ENCODE assay signal across 12 cellular contexts in the genomic region with DNA sequence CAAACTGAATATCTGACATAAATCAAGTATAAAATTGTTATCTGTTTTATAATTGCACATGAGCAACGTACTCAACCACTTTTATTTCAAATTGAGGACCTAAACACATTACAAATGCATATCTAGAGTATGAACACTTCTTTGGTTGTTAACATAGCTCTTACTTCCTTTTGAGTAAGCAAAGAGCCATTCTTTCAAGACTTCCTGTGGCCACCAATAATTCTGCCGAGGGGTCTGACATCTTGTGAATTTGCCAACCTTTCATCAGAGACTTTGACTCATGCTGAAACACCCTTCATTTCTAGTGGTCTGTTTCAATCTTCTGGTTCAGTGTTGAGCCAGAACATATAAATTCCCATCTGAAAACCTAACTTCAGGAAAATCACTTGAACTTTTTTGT. TPM values are rescaled to one million over a fixed set of nuclear protein-coding genes. Genes with fewer than 3 reads are reported as not detected.
DNase-seq lines count a peak whose midpoint lies in the region; ATAC-seq and TF ChIP-seq lines count a peak whose summit lies in the region.
"Had no signal": no experiment of that assay in that cellular context is flagged by ENCODE, and none has a peak within 500 bp of the region (broad histone marks: within the 10 kb centered on the region; RNA-seq: fewer than 3 reads in every experiment).

No MANE protein-coding gene starts in this region.

- H3K27me3 ChIP-seq in gastroesophageal sphincter: no peaks in the 10 kb centered on the region
- H3K27me3 ChIP-seq: right atrium auricular region, suprapubic skin had no signal

- TF ChIP-seq POLR2A in gastroesophageal sphincter (IDR thresholded peaks at IDR 0.05): no peak

- H3K9me3 ChIP-seq in gastroesophageal sphincter: no peaks in the 10 kb centered on the region
- H3K9me3 ChIP-seq: right atrium auricular region, suprapubic skin had no signal

- H3K27ac ChIP-seq in RWPE1 (no peak overlapping the region), gastroesophageal sphincter (no peak overlapping the region)
- H3K27ac ChIP-seq: right atrium auricular region, suprapubic skin had no signal

- CTCF ChIA-PET in RWPE1 (lab: Yijun Ruan, JAX): no interaction called here

- ATAC-seq in gastroesophageal sphincter: no peak
- ATAC-seq: activated naive CD8-positive, alpha-beta T cell treated with anti-CD3 and anti-CD28 coated beads, Interleukin-2, amount 50 U/mL, for 24 hours had no signal

- H3K4me1 ChIP-seq in gastroesophageal sphincter: peaks cover 0 to 4% (median 0%) of the 10 kb centered on the region in 3 donors
- H3K4me1 ChIP-seq: suprapubic skin had no signal

- TF ChIP-seq CTCF in RWPE1 (conservative IDR thresholded peaks at IDR 0.05; ENCODE audit: low read depth): no peak
- TF ChIP-seq CTCF in gastroesophageal sphincter (IDR thresholded peaks at IDR 0.05): no peak

- no peak overlapping the region for H3K4me3 ChIP-seq in gastroesophageal sphincter
- H3K4me3 ChIP-seq: right atrium auricular region, suprapubic skin had no signal

- 32 to 70% methylated on average over 2 of the region's 2 CpGs for WGBS in gastroesophageal sphincter (ENCODE audit: low coverage in 1 of 2), 2 donors

- TF ChIP-seq EP300 in gastroesophageal sphincter (IDR thresholded peaks at IDR 0.05): no peak

- POLR2A ChIA-PET in RWPE1 (lab: Yijun Ruan, JAX; ENCODE audit: low non-redundant PET): no interaction called here

- H3K36me3 ChIP-seq in gastroesophageal sphincter: no peaks in the 10 kb centered on the region
- H3K36me3 ChIP-seq: right atrium auricular region, suprapubic skin had no signal

- DNase-seq in ELR (ENCODE audit: low read depth) (peak; percentile 90), HCEC 1CT (peak; percentile 92), RWPE1 (ENCODE audit: low spot score) (peak; percentile 9), iris pigment epithelial cell (ENCODE audit: low read depth) (peak; percentile 93), NCI-H345 treated with DMSO at 0.1 percent for 48 hours (lab: John Stamatoyannopoulos, UW; ENCODE audit: unreplicated experiment) (no peak)
- DNase-seq in activated CD4-positive, alpha-beta T cell treated with anti-CD3 and anti-CD28 coated beads, Interleukin-2, amount 50 U/mL, for 4 hours: no peak
- DNase-seq in activated effector memory CD4-positive, alpha-beta T cell treated with anti-CD3 and anti-CD28 coated beads, Interleukin-2, amount 50 U/mL, for 16 hours: no peak
- DNase-seq: activated naive CD8-positive, alpha-beta T cell treated with anti-CD3 and anti-CD28 coated beads, Interleukin-2, amount 50 U/mL, for 24 hours; DND-41 had no signal

RNA-seq across cellular contexts. Expression of gene CDK14, which starts 59.4 kb away (rescaled TPM):
- 10 to 100 TPM; 14.8 to 28.7 (median 18.4) TPM for total RNA-seq in gastroesophageal sphincter

Comparison
In these comparisons a context has a peak if more than half of its experiments do, and no peak if none do; other contexts are left out.
1. DNase-seq: peak in ELR (single experiment), HCEC 1CT (single experiment), RWPE1 (single experiment) and iris pigment epithelial cell (single experiment); none in activated CD4-positive, alpha-beta T cell treated with anti-CD3 and anti-CD28 coated beads, Interleukin-2, amount 50 U/mL, for 4 hours (0 of 2), activated effector memory CD4-positive, alpha-beta T cell treated with anti-CD3 and anti-CD28 coated beads, Interleukin-2, amount 50 U/mL, for 16 hours (single experiment) and NCI-H345 treated with DMSO at 0.1 percent for 48 hours (single experiment).